ENCODE assay signal across 15 cellular contexts in genomic region chr22:24703101-24703500, GRCh38.
DNase-seq lines count a peak whose midpoint lies in the region; ATAC-seq, FAIRE-seq and TF ChIP-seq lines count a peak whose summit lies in the region.
"Had no signal": no experiment of that assay in that cellular context is flagged by ENCODE, and none has a peak within 500 bp of the region (broad histone marks: within the 10 kb centered on the region; RNA-seq: fewer than 3 reads in every experiment).

No MANE protein-coding gene starts in this region.

- no peak overlapping the region for H3K4me3 ChIP-seq in cardiac fibroblast (replicated peaks in 1 of 2; ENCODE audit: low read depth in 2 of 2, low read length in 2 of 2)
- H3K4me3 ChIP-seq in HepG2 (replicated peaks in 1 of 3; ENCODE audit: insufficient read depth in 1 of 3, low read depth in 2 of 3, low read length in 3 of 3) = no peak overlapping the region
- H3K4me3 ChIP-seq: gastroesophageal sphincter had no signal

- ATAC-seq in HepG2 (peak; percentile 81), GM21737 (IDR thresholded peaks at IDR 0.05; ENCODE audit: unreplicated experiment) (no peak), HG02571 (IDR thresholded peaks at IDR 0.05; ENCODE audit: unreplicated experiment) (no peak)
- ATAC-seq: gastroesophageal sphincter, T-helper 17 cell had no signal

- CTCF ChIA-PET in HepG2 (lab: Yijun Ruan, JAX; ENCODE audit: low intra/inter-chr PET ratio, low total read pairs) = no interaction called here

- in situ Hi-C loops in HepG2 (cut with HindIII; ENCODE audit: extremely low pct_ligation_motif_present, low pct_unique_long_range_greater_than_20kb) = no loop called here

- TF ChIP-seq CTCF in cardiac fibroblast (IDR thresholded peaks at IDR 0.05; ENCODE audit: low read depth, low read length) = no peak
- no peak for TF ChIP-seq CTCF in HepG2 (CRISPR knock-in tag; IDR thresholded peaks at IDR 0.05)

- WGBS in HepG2 (ENCODE audit: low lambda C conversion rate) = 3% methylated on average over 8 of the region's 11 CpGs

- no peak for FAIRE-seq in HepG2 (lab: Jason Lieb, UNC)

- TF ChIP-seq POLR2A in HepG2 (IDR thresholded peaks at IDR 0.05; ENCODE audit: insufficient read depth in 1 of 2, low read depth in 2 of 2, low read length in 2 of 2) = no peak

- peaks cover 17% of the 10 kb centered on the region for H3K4me1 ChIP-seq in HepG2 (ENCODE audit: insufficient read depth, low read length)
- H3K4me1 ChIP-seq: gastroesophageal sphincter had no signal

- H4K20me1 ChIP-seq in HepG2 (ENCODE audit: insufficient read depth, low read length) = no peaks in the 10 kb centered on the region

- H3K27me3 ChIP-seq in HepG2 (ENCODE audit: control insufficient read depth in 1 of 2, insufficient read depth in 2 of 2, low read length in 2 of 2) = peaks cover 0 to 21% of the 10 kb centered on the region in 2 experiments; a peak in 2 of 5 replicates

- POLR2A ChIA-PET in HepG2 (lab: Yijun Ruan, JAX) = no interaction called here

- H3K4me2 ChIP-seq in HepG2 (ENCODE audit: low read depth, low read length) = no peak overlapping the region

- intact Hi-C loops in HepG2 (cut with micrococcal nuclease; ENCODE audit: unreplicated experiment) = no loop called here

- peak; percentile 92 for DNase-seq in COLO668 (lab: John Stamatoyannopoulos, UW; ENCODE audit: unreplicated experiment)
- peak; percentile 83 for DNase-seq in NCI-H1092 (lab: John Stamatoyannopoulos, UW)
- DNase-seq in cardiac fibroblast (ENCODE audit: low read depth in 2 of 2) = peak; percentile 41 to 46
- DNase-seq in HepG2 (ENCODE audit: low spot score) = peak; percentile 70
- DNase-seq in SKM-1 (lab: John Stamatoyannopoulos, UW; ENCODE audit: unreplicated experiment) = no peak
- DNase-seq in hypothalamus (lab: John Stamatoyannopoulos, UW) = no peak
- DNase-seq: activated CD8-positive, alpha-beta memory T cell treated with anti-CD3 and anti-CD28 coated beads for 24 hours; activated naive CD8-positive, alpha-beta T cell treated with anti-CD3 and anti-CD28 coated beads, Interleukin-2, amount 10 ng/mL, durations not matched to agents 7 days and 5 days; AML-193; NCI-H1436 treated with DMSO at 0.1 percent for 48 hours; stimulated activated CD8-positive, alpha-beta memory T cell treated with anti-CD3 and anti-CD28 coated beads, Interleukin-4, amount 100 ng/mL, for 48 hours; T-helper 17 cell had no signal

- TF ChIP-seq RAD21 in HepG2 (CRISPR knock-in tag; IDR thresholded peaks at IDR 0.05) = no peak

- TF ChIP-seq EP300 in HepG2 (IDR thresholded peaks at IDR 0.05; ENCODE audit: low read depth in 2 of 2, low read length in 2 of 2) (peak in 1 of 2 experiments; percentile 34; a peak in 1 of 4 replicates), HepG2 (CRISPR knock-in tag; IDR thresholded peaks at IDR 0.05; ENCODE audit: borderline replicate concordance) (no peak)

- no peak overlapping the region for H3K27ac ChIP-seq in HepG2 (ENCODE audit: extremely low read length, insufficient read depth, low read length)
- H3K27ac ChIP-seq: gastroesophageal sphincter had no signal

- H3K9ac ChIP-seq in HepG2 (ENCODE audit: insufficient read depth, low read depth, low read length) = no peak overlapping the region

- no peak overlapping the region for H2AFZ ChIP-seq in HepG2 (ENCODE audit: low read length)

- no peaks in the 10 kb centered on the region for H3K79me2 ChIP-seq in HepG2 (ENCODE audit: insufficient read depth, low read length)

- no peaks in the 10 kb centered on the region for H3K9me3 ChIP-seq in HepG2 (ENCODE audit: low read length)
- H3K9me3 ChIP-seq: gastroesophageal sphincter had no signal

- no TSS peak for BruUV-seq in HepG2 (replicated peaks; lab: Mats Ljungman, UMichigan)

- H3K36me3 ChIP-seq in HepG2 (replicated peaks in 1 of 2; ENCODE audit: control insufficient read depth in 1 of 2, insufficient read depth in 2 of 2, low read length in 2 of 2) = no peaks in the 10 kb centered on the region
- H3K36me3 ChIP-seq: gastroesophageal sphincter had no signal

TF ChIP-seq in HepG2, 621 proteins besides CTCF, POLR2A, EP300 and RAD21 (continues in another document):
- TF ChIP-seq, protein P1, sequence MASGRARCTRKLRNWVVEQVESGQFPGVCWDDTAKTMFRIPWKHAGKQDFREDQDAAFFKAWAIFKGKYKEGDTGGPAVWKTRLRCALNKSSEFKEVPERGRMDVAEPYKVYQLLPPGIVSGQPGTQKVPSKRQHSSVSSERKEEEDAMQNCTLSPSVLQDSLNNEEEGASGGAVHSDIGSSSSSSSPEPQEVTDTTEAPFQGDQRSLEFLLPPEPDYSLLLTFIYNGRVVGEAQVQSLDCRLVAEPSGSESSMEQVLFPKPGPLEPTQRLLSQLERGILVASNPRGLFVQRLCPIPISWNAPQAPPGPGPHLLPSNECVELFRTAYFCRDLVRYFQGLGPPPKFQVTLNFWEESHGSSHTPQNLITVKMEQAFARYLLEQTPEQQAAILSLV (CRISPR knock-in tag; IDR thresholded peaks at IDR 0.05; ENCODE audit: borderline replicate concordance) = no peak
- TF ChIP-seq NFE2 (CRISPR knock-in tag; IDR thresholded peaks at IDR 0.05) (no peak), ZNF7 (CRISPR knock-in tag; IDR thresholded peaks at IDR 0.05) (no peak), TRAFD1 (CRISPR knock-in tag; IDR thresholded peaks at IDR 0.05; ENCODE audit: borderline replicate concordance) (no peak), FOXO4 (CRISPR knock-in tag; conservative IDR thresholded peaks at IDR 0.05) (no peak), PTBP1 (IDR thresholded peaks at IDR 0.05; ENCODE audit: low read depth, low read length, poor library complexity, severe bottlenecking) (no peak), CBX5 (CRISPR knock-in tag; IDR thresholded peaks at IDR 0.05; ENCODE audit: borderline replicate concordance) (0 out of 2 replicates have a peak, but pooled peaks have one; percentile 40), ZNF784 (CRISPR knock-in tag; IDR thresholded peaks at IDR 0.05; ENCODE audit: borderline replicate concordance) (no peak), REL (CRISPR knock-in tag; conservative IDR thresholded peaks at IDR 0.05) (no peak), THAP11 (CRISPR knock-in tag; IDR thresholded peaks at IDR 0.05) (no peak), MAFK (conservative IDR thresholded peaks at IDR 0.05 in 1 of 2, IDR thresholded peaks at IDR 0.05 in 1 of 2; ENCODE audit: low read length in 2 of 2) (no peak), ZBTB33 (CRISPR knock-in tag; IDR thresholded peaks at IDR 0.05) (no peak)
- TF ChIP-seq, protein P2, sequence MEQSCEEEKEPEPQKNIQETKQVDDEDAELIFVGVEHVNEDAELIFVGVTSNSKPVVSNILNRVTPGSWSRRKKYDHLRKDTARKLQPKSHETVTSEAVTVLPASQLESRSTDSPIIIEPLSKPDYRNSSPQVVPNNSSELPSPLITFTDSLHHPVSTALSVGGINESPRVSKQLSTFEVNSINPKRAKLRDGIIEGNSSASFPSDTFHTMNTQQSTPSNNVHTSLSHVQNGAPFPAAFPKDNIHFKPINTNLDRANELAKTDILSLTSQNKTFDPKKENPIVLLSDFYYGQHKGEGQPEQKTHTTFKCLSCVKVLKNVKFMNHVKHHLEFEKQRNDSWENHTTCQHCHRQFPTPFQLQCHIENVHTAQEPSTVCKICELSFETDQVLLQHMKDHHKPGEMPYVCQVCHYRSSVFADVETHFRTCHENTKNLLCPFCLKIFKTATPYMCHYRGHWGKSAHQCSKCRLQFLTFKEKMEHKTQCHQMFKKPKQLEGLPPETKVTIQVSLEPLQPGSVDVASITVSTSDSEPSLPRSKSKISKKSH (CRISPR knock-in tag; IDR thresholded peaks at IDR 0.05; ENCODE audit: borderline replicate concordance) = no peak

Comparison
In these comparisons a context has a peak if more than half of its experiments do, and no peak if none do; other contexts are left out.
1. DNase-seq: peak in COLO668 (single experiment), NCI-H1092 (single experiment), cardiac fibroblast (2 of 2) and HepG2 (single experiment); none in SKM-1 (single experiment) and hypothalamus (0 of 51).